Comparison of ENCODE assay signal across 8 cellular contexts in genomic region chr7:64888901-64889685, GRCh38. TPM values are rescaled to one million over a fixed set of nuclear protein-coding genes. Genes with fewer than 3 reads are reported as not detected.
DNase-seq lines count a peak whose midpoint lies in the region; ATAC-seq, FAIRE-seq and TF ChIP-seq lines count a peak whose summit lies in the region.

No MANE protein-coding gene starts in this region.

- H3K9ac ChIP-seq in HepG2 (ENCODE audit: insufficient read depth, low read depth, low read length): peak overlapping the region; percentile 33; the same call in 1 of the 2 replicates

- no peak overlapping the region for H3K27ac ChIP-seq in A673 (ENCODE audit: low read depth, low read length, poor library complexity, severe bottlenecking)
- no peak overlapping the region for H3K27ac ChIP-seq in HepG2 (ENCODE audit: extremely low read length, insufficient read depth, low read length)
- peak overlapping the region in 1 of 5 donors; percentile 52 for H3K27ac ChIP-seq in stomach

- FAIRE-seq in HepG2 (lab: Jason Lieb, UNC): no peak

- DNase-seq in A673 (ENCODE audit: low spot score) (no peak), HepG2 (ENCODE audit: low spot score) (no peak), stomach (peak; percentile 44), COLO829 (ENCODE audit: low spot score) (no peak), NCI-H187 (lab: John Stamatoyannopoulos, UW) (no peak)
- peak; percentile 15 for DNase-seq in central memory CD4-positive, alpha-beta T cell

- BruUV-seq in A673 (replicated peaks; lab: Mats Ljungman, UMichigan) (no TSS peak), HepG2 (replicated peaks; lab: Mats Ljungman, UMichigan) (no TSS peak)

- no peaks in the 10 kb centered on the region for H3K27me3 ChIP-seq in A673 (replicated peaks; ENCODE audit: insufficient read depth, low read depth, low read length, poor library complexity)
- peaks cover 18 to 63% of the 10 kb centered on the region in 2 experiments; a peak in 3 of 5 replicates for H3K27me3 ChIP-seq in HepG2 (ENCODE audit: control insufficient read depth in 1 of 2, insufficient read depth in 2 of 2, low read length in 2 of 2)
- peaks cover 0 to 56% (median 18%) of the 10 kb centered on the region in 3 donors for H3K27me3 ChIP-seq in stomach

- TF ChIP-seq POLR2A in HepG2 (IDR thresholded peaks at IDR 0.05; ENCODE audit: insufficient read depth in 1 of 2, low read depth in 2 of 2, low read length in 2 of 2) (no peak), stomach (IDR thresholded peaks at IDR 0.05) (no peak)

- intact Hi-C loops in A673 (cut with micrococcal nuclease; ENCODE audit: unreplicated experiment) (loop anchor here (10.0 kb wide), 1 partner anchor 64 kb away; no protein-coding TSS in a partner anchor), HepG2 (cut with micrococcal nuclease; ENCODE audit: unreplicated experiment) (loop anchor here (1.0 to 2.0 kb wide), 2 partner anchors 37 to 56 kb away; no protein-coding TSS in a partner anchor), stomach (cut with DNase I; ENCODE audit: low total_unique reads) (no loop called here)

- no CpG with 5 or more reads among the region's 60 CpGs for WGBS in HepG2 (ENCODE audit: low lambda C conversion rate)
- WGBS in stomach, 5 donors: 4 to 6% (median 4%) methylated on average over 28 to 60 of the region's 60 CpGs

- POLR2A ChIA-PET in A673 (lab: Charles Lee; ENCODE audit: low non-redundant PET): no interaction called here
- POLR2A ChIA-PET in HepG2 (lab: Yijun Ruan, JAX): no interaction called here

- H3K79me2 ChIP-seq in HepG2 (ENCODE audit: insufficient read depth, low read length): no peaks in the 10 kb centered on the region

- in situ Hi-C loops in HepG2 (cut with HindIII; ENCODE audit: extremely low pct_ligation_motif_present, low pct_unique_long_range_greater_than_20kb): no loop called here

- no peaks in the 10 kb centered on the region for H3K36me3 ChIP-seq in A673 (ENCODE audit: insufficient read depth, low read length, poor library complexity, severe bottlenecking)
- H3K36me3 ChIP-seq in HepG2 (replicated peaks in 1 of 2; ENCODE audit: control insufficient read depth in 1 of 2, insufficient read depth in 2 of 2, low read length in 2 of 2): no peaks in the 10 kb centered on the region
- no peaks in the 10 kb centered on the region for H3K36me3 ChIP-seq in stomach

- H3K4me2 ChIP-seq in HepG2 (ENCODE audit: low read depth, low read length): peak overlapping the region; percentile 99

- TF ChIP-seq EP300 in HepG2 (IDR thresholded peaks at IDR 0.05; ENCODE audit: low read depth in 2 of 2, low read length in 2 of 2) (no peak), HepG2 (CRISPR knock-in tag; IDR thresholded peaks at IDR 0.05; ENCODE audit: borderline replicate concordance) (no peak), stomach (IDR thresholded peaks at IDR 0.05) (no peak)

- H2AFZ ChIP-seq in HepG2 (ENCODE audit: low read length): peak overlapping the region; percentile 43

- no peaks in the 10 kb centered on the region for H3K9me3 ChIP-seq in A673 (ENCODE audit: low read depth, low read length, poor library complexity, severe bottlenecking)
- H3K9me3 ChIP-seq in HepG2 (ENCODE audit: low read length): no peaks in the 10 kb centered on the region
- H3K9me3 ChIP-seq in stomach: no peaks in the 10 kb centered on the region

- peak; percentile 36 for ATAC-seq in HG02870 (IDR thresholded peaks at IDR 0.05; ENCODE audit: unreplicated experiment)
- ATAC-seq in HepG2: peak; percentile 66
- ATAC-seq in HG02610 (IDR thresholded peaks at IDR 0.05; ENCODE audit: unreplicated experiment): no peak

- TF ChIP-seq RAD21 in HepG2 (CRISPR knock-in tag; IDR thresholded peaks at IDR 0.05): no peak

- no peaks in the 10 kb centered on the region for H4K20me1 ChIP-seq in HepG2 (ENCODE audit: insufficient read depth, low read length)

- CTCF ChIA-PET in A673 (lab: Charles Lee): no interaction called here
- CTCF ChIA-PET in HepG2 (lab: Yijun Ruan, JAX; ENCODE audit: low intra/inter-chr PET ratio, low total read pairs): no interaction called here

- TF ChIP-seq CTCF in A673 (conservative IDR thresholded peaks at IDR 0.05; ENCODE audit: low read depth, low read length): no peak
- TF ChIP-seq CTCF in HepG2 (CRISPR knock-in tag; IDR thresholded peaks at IDR 0.05): no peak
- no peak for TF ChIP-seq CTCF in stomach (IDR thresholded peaks at IDR 0.05)

- peak overlapping the region; percentile 13 for H3K4me3 ChIP-seq in A673 (ENCODE audit: low read depth, low read length, poor library complexity, severe bottlenecking)
- peak overlapping the region; percentile 54 to 80 (median 76) for H3K4me3 ChIP-seq in HepG2 (replicated peaks in 1 of 3; ENCODE audit: insufficient read depth in 1 of 3, low read depth in 2 of 3, low read length in 3 of 3)
- peak overlapping the region; percentile 51 to 67 (median 54) for H3K4me3 ChIP-seq in stomach

- H3K4me1 ChIP-seq in A673 (ENCODE audit: insufficient read depth, low read length, poor library complexity, severe bottlenecking): no peaks in the 10 kb centered on the region
- peaks cover 33% of the 10 kb centered on the region for H3K4me1 ChIP-seq in HepG2 (ENCODE audit: insufficient read depth, low read length)
- H3K4me1 ChIP-seq in stomach: peaks cover 19 to 52% (median 28%) of the 10 kb centered on the region in 4 donors

TF ChIP-seq in HepG2, 621 proteins besides CTCF, POLR2A, EP300 and RAD21 (continues in another document):
- TF ChIP-seq ZNF768 (CRISPR knock-in tag; IDR thresholded peaks at IDR 0.05) (0 out of 2 replicates have a peak, but pooled peaks have one; percentile 8), ZFX (CRISPR knock-in tag; IDR thresholded peaks at IDR 0.05; ENCODE audit: low read depth) (0 out of 2 replicates have a peak, but pooled peaks have one; percentile 12), MEIS1 (CRISPR knock-in tag; IDR thresholded peaks at IDR 0.05; ENCODE audit: borderline replicate concordance) (0 out of 2 replicates have a peak, but pooled peaks have one; percentile 36), PCBP2 (optimal IDR thresholded peaks at IDR 0.05; ENCODE audit: low read depth, low read length, poor library complexity, severe bottlenecking) (no peak)
- TF ChIP-seq, protein P1, sequence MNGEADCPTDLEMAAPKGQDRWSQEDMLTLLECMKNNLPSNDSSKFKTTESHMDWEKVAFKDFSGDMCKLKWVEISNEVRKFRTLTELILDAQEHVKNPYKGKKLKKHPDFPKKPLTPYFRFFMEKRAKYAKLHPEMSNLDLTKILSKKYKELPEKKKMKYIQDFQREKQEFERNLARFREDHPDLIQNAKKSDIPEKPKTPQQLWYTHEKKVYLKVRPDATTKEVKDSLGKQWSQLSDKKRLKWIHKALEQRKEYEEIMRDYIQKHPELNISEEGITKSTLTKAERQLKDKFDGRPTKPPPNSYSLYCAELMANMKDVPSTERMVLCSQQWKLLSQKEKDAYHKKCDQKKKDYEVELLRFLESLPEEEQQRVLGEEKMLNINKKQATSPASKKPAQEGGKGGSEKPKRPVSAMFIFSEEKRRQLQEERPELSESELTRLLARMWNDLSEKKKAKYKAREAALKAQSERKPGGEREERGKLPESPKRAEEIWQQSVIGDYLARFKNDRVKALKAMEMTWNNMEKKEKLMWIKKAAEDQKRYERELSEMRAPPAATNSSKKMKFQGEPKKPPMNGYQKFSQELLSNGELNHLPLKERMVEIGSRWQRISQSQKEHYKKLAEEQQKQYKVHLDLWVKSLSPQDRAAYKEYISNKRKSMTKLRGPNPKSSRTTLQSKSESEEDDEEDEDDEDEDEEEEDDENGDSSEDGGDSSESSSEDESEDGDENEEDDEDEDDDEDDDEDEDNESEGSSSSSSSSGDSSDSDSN (CRISPR knock-in tag; IDR thresholded peaks at IDR 0.05): peak; percentile 71

RNA-seq across cellular contexts. Expression of gene ZNF273, which starts 14.0 kb away (rescaled TPM):
- total RNA-seq in A673 (2021) (10.1 and 11.5 TPM in 2 replicates), HepG2 (2016; rRNA removed; fragmentation: Illumina TruSeq; extraction: Trizol) (5.8 and 6.8 TPM in 2 replicates), stomach (10 to 100 TPM in 3 of 5 donors, 1 to 10 TPM in 2; 5.3 to 24.3 (median 11.6) TPM)
- 1.1 and 1.3 TPM in 2 replicates for total RNA-seq in HepG2 (2016; cell fraction: cytosol; rRNA removed; fragmentation: Illumina TruSeq; extraction: Trizol; ENCODE audit: low read depth)
- total RNA-seq in HepG2 (2016; cell fraction: insoluble cytoplasmic fraction; rRNA removed; fragmentation: Illumina TruSeq; extraction: Trizol): 5.0 and 7.2 TPM in 2 replicates
- 2.1 and 4.0 TPM in 2 replicates for total RNA-seq in HepG2 (2016; cell fraction: membrane; rRNA removed; fragmentation: Illumina TruSeq; extraction: Trizol)
- total RNA-seq in HepG2 (2016; cell fraction: nucleus; rRNA removed; fragmentation: Illumina TruSeq; extraction: Trizol): 4.9 and 5.1 TPM in 2 replicates
- polyA plus RNA-seq in HepG2 (2011; rRNA removed) (0.90 and 1.7 TPM in 2 replicates), stomach (1 to 10 TPM; 1.3 to 7.7 (median 2.9) TPM)
- 1.0 and 1.2 TPM in 2 replicates for polyA plus RNA-seq in HepG2 (2011; cell fraction: cytosol; rRNA removed)
- 0.64 and 0.69 TPM in 2 replicates for polyA plus RNA-seq in HepG2 (2011; cell fraction: nucleus; rRNA removed)
- polyA plus RNA-seq in HepG2 (2012): 1.3 and 2.0 TPM in 2 replicates
- polyA plus RNA-seq in HepG2 (2016; cell fraction: cytosol; fragmentation: Illumina TruSeq; extraction: Trizol; ENCODE audit: low read depth): 0.62 and 0.71 TPM in 2 replicates
- 6.6 and 7.3 TPM in 2 replicates for polyA plus RNA-seq in HepG2 (2016; cell fraction: insoluble cytoplasmic fraction; fragmentation: Illumina TruSeq; extraction: Trizol; ENCODE audit: low read depth)
- polyA plus RNA-seq in HepG2 (2016; cell fraction: membrane; fragmentation: Illumina TruSeq; extraction: Trizol; ENCODE audit: low read depth): 2.5 and 2.6 TPM in 2 replicates
- 5.0 and 5.1 TPM in 2 replicates for polyA plus RNA-seq in HepG2 (2016; cell fraction: nucleus; fragmentation: Illumina TruSeq; extraction: Trizol; ENCODE audit: insufficient read depth, low read depth)
- 0.90 and 4.3 TPM in 2 replicates for polyA minus RNA-seq in HepG2 (2011; rRNA and poly(A)+ RNA removed; ENCODE audit: low replicate concordance)
- polyA minus RNA-seq in HepG2 (2011; cell fraction: cytosol; rRNA and poly(A)+ RNA removed): 2.3 TPM in 2 replicates
- polyA minus RNA-seq in HepG2 (2011; cell fraction: nucleus; rRNA and poly(A)+ RNA removed): 5.3 and 6.6 TPM in 2 replicates

Comparison
In these comparisons a context has a peak if more than half of its experiments do, and no peak if none do; other contexts are left out.
1. DNase-seq: peak in central memory CD4-positive, alpha-beta T cell (single experiment) and stomach (single experiment); none in A673 (single experiment), HepG2 (single experiment), COLO829 (single experiment) and NCI-H187 (0 of 2).
2. H3K4me3 ChIP-seq: peak in every context shown above with its lines; median percentile 76 in HepG2; 54 in stomach; 13 in A673.